ENCODE assay signal across 1 cellular context in the genomic region with DNA sequence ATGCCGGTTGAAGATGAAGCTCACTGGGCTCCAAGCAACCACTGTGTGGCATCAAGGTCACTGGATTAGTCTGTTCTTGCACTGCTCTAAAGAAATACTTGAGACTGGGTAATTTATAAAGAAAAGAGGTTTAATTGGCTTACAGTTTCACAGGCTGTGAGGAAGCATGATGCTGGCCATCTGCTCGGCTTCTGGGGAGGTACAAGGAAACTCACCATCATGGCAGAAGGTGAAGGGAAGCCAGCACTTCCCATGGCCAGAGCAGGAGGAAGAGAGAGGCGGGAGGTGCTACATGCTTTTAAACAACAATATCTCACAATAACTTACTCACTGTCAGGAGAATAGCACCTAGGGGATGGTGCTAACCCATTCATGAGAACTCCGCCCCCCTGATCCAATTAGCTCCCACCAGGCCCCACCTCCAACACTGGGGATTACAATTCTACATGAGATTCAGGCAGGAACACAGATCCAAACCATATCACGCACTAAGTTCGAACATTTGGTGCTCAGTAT.
TF ChIP-seq lines count a peak whose summit lies in the region.

No MANE protein-coding gene starts in this region.

TF ChIP-seq in HCT116, 20 proteins besides CTCF, POLR2A, EP300 and RAD21:
- TF ChIP-seq ZNF274 (IDR thresholded peaks at IDR 0.05; ENCODE audit: low read depth, low read length) = no peak
- no peak for TF ChIP-seq ZFX (IDR thresholded peaks at IDR 0.05)
- TF ChIP-seq POLR2AphosphoS5 (IDR thresholded peaks at IDR 0.05; ENCODE audit: low read depth, low read length) = no peak
- no peak for TF ChIP-seq SIN3A (IDR thresholded peaks at IDR 0.05; ENCODE audit: low read depth)
- no peak for TF ChIP-seq EZH2phosphoT487 (IDR thresholded peaks at IDR 0.05; ENCODE audit: borderline replicate concordance)
- TF ChIP-seq, protein P1, sequence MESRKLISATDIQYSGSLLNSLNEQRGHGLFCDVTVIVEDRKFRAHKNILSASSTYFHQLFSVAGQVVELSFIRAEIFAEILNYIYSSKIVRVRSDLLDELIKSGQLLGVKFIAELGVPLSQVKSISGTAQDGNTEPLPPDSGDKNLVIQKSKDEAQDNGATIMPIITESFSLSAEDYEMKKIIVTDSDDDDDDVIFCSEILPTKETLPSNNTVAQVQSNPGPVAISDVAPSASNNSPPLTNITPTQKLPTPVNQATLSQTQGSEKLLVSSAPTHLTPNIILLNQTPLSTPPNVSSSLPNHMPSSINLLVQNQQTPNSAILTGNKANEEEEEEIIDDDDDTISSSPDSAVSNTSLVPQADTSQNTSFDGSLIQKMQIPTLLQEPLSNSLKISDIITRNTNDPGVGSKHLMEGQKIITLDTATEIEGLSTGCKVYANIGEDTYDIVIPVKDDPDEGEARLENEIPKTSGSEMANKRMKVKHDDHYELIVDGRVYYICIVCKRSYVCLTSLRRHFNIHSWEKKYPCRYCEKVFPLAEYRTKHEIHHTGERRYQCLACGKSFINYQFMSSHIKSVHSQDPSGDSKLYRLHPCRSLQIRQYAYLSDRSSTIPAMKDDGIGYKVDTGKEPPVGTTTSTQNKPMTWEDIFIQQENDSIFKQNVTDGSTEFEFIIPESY (IDR thresholded peaks at IDR 0.05; ENCODE audit: extremely low read depth, insufficient replicate concordance, low read length) = no peak
- TF ChIP-seq EGR1 (IDR thresholded peaks at IDR 0.05; ENCODE audit: low read depth) = no peak
- no peak for TF ChIP-seq JUND (IDR thresholded peaks at IDR 0.05)
- TF ChIP-seq, protein P2, sequence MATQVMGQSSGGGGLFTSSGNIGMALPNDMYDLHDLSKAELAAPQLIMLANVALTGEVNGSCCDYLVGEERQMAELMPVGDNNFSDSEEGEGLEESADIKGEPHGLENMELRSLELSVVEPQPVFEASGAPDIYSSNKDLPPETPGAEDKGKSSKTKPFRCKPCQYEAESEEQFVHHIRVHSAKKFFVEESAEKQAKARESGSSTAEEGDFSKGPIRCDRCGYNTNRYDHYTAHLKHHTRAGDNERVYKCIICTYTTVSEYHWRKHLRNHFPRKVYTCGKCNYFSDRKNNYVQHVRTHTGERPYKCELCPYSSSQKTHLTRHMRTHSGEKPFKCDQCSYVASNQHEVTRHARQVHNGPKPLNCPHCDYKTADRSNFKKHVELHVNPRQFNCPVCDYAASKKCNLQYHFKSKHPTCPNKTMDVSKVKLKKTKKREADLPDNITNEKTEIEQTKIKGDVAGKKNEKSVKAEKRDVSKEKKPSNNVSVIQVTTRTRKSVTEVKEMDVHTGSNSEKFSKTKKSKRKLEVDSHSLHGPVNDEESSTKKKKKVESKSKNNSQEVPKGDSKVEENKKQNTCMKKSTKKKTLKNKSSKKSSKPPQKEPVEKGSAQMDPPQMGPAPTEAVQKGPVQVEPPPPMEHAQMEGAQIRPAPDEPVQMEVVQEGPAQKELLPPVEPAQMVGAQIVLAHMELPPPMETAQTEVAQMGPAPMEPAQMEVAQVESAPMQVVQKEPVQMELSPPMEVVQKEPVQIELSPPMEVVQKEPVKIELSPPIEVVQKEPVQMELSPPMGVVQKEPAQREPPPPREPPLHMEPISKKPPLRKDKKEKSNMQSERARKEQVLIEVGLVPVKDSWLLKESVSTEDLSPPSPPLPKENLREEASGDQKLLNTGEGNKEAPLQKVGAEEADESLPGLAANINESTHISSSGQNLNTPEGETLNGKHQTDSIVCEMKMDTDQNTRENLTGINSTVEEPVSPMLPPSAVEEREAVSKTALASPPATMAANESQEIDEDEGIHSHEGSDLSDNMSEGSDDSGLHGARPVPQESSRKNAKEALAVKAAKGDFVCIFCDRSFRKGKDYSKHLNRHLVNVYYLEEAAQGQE (IDR thresholded peaks at IDR 0.05; ENCODE audit: low read depth) = no peak
- no peak for TF ChIP-seq SRF (IDR thresholded peaks at IDR 0.05; ENCODE audit: low read depth)
- TF ChIP-seq TCF7L2 (IDR thresholded peaks at IDR 0.05; ENCODE audit: borderline replicate concordance, extremely low read depth, insufficient read depth, insufficient read length) = no peak
- no peak for TF ChIP-seq EZH2 (IDR thresholded peaks at IDR 0.05)
